Comparison of ENCODE assay signal across 11 cellular contexts in the genomic region with DNA sequence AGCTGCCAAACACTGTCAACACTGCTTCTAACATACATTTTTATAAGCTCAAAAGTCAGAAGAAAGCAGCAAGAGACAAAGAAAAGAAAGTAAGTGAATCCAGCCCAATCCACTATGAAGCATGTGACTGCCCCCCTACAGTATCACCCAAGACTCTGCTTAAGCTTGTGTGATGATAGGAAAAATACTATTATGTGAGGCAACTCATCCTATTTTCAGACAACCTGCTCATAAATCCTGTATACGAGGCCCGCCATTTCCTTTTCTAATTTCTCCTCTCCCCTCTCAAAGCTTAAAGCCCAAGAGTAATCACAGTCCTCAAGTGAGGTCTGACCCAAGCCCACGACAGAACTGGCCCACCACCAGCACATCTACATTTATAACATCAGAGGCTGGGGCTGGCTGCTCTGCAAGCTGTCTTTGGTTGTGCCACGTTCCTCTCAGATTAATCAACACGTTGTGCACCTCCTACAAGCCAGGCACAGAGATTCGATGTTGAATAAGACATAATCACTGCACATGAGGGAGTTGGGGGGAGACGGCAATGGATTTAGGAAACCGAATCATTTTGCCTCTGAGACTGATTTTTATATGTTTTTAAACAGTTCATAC. TPM values are rescaled to one million over a fixed set of nuclear protein-coding genes. Genes with fewer than 3 reads are reported as not detected.
DNase-seq lines count a peak whose midpoint lies in the region; TF ChIP-seq lines count a peak whose summit lies in the region.
"Had no signal": no experiment of that assay in that cellular context is flagged by ENCODE, and none has a peak within 500 bp of the region (broad histone marks: within the 10 kb centered on the region; RNA-seq: fewer than 3 reads in every experiment).

No MANE protein-coding gene starts in this region.

- H3K4me1 ChIP-seq in Peyer's patch = peaks cover 0 to 4% (median 0%) of the 10 kb centered on the region in 4 donors
- peaks cover 3 to 54% (median 8%) of the 10 kb centered on the region in 3 donors for H3K4me1 ChIP-seq in esophagus squamous epithelium
- H3K4me1 ChIP-seq in mucosa of stomach (ENCODE audit: control insufficient read depth, insufficient read depth, low read length) = no peaks in the 10 kb centered on the region
- H3K4me1 ChIP-seq in thyroid gland = peaks cover 0 to 3% of the 10 kb centered on the region in 2 donors

- no peak for TF ChIP-seq POLR2A in Peyer's patch (IDR thresholded peaks at IDR 0.05)
- TF ChIP-seq POLR2A in esophagus squamous epithelium (IDR thresholded peaks at IDR 0.05) = no peak
- TF ChIP-seq POLR2A in thyroid gland (IDR thresholded peaks at IDR 0.05) = no peak

- intact Hi-C loops in esophagus squamous epithelium (cut with DNase I) = no loop called here
- intact Hi-C loops in thyroid gland (cut with DNase I) = no loop called here

- H3K27me3 ChIP-seq in Peyer's patch (no peaks in the 10 kb centered on the region), esophagus squamous epithelium (no peaks in the 10 kb centered on the region), mucosa of stomach (ENCODE audit: control insufficient read depth, insufficient read depth, low read length) (no peaks in the 10 kb centered on the region), thyroid gland (no peaks in the 10 kb centered on the region)
- H3K27me3 ChIP-seq: body of pancreas, pancreas had no signal

- peak overlapping the region; percentile 2 for H3K9ac ChIP-seq in mucosa of stomach (ENCODE audit: low read length)

- H3K9me3 ChIP-seq in Peyer's patch (no peaks in the 10 kb centered on the region), esophagus squamous epithelium (peaks cover 0 to 5% (median 0%) of the 10 kb centered on the region in 3 donors), mucosa of stomach (ENCODE audit: control insufficient read depth, low read length) (no peaks in the 10 kb centered on the region), thyroid gland (no peaks in the 10 kb centered on the region)
- H3K9me3 ChIP-seq: body of pancreas, pancreas had no signal

- no peak for DNase-seq in Peyer's patch
- DNase-seq in esophagus squamous epithelium (lab: John Stamatoyannopoulos, UW) = no peak
- DNase-seq in thyroid gland = no peak
- no peak for DNase-seq in NCI-H2081 (lab: John Stamatoyannopoulos, UW)
- no peak for DNase-seq in middle frontal gyrus (ENCODE audit: extremely low spot score, low spot score)
- DNase-seq in activated CD4-positive, alpha-beta T cell treated with anti-CD3 and anti-CD28 coated beads for 4 hours = no peak
- DNase-seq: body of pancreas, NCI-H2081 treated with DMSO at 0.1 percent for 48 hours, pancreas had no signal

- WGBS in esophagus squamous epithelium, 2 donors = 49 to 51% methylated on average over 8 of the region's 8 CpGs
- WGBS in thyroid gland, 2 donors = 74 to 77% methylated on average over 8 of the region's 8 CpGs

- peak overlapping the region; percentile 32 to 64 (median 52) for H3K27ac ChIP-seq in Peyer's patch
- peak overlapping the region; percentile 53 to 88 (median 84) for H3K27ac ChIP-seq in esophagus squamous epithelium
- H3K27ac ChIP-seq in thyroid gland = peak overlapping the region; percentile 5 to 65 (median 26)
- H3K27ac ChIP-seq: body of pancreas, pancreas had no signal

- H3K36me3 ChIP-seq in Peyer's patch (no peaks in the 10 kb centered on the region), esophagus squamous epithelium (no peaks in the 10 kb centered on the region), mucosa of stomach (ENCODE audit: control insufficient read depth, insufficient read depth, low read length) (no peaks in the 10 kb centered on the region), thyroid gland (no peaks in the 10 kb centered on the region)
- H3K36me3 ChIP-seq: pancreas had no signal

- H3K4me3 ChIP-seq in Peyer's patch (no peak overlapping the region), esophagus squamous epithelium (peak overlapping the region in 2 of 4 donors; percentile 22 to 43), mucosa of stomach (ENCODE audit: low read length) (no peak overlapping the region), thyroid gland (replicated peaks in 1 of 3) (peak overlapping the region in 1 of 3 donors; percentile 7)
- H3K4me3 ChIP-seq: body of pancreas, pancreas had no signal

- TF ChIP-seq CTCF in Peyer's patch (IDR thresholded peaks at IDR 0.05) (no peak), esophagus squamous epithelium (IDR thresholded peaks at IDR 0.05) (no peak), thyroid gland (IDR thresholded peaks at IDR 0.05) (no peak)

RNA-seq across cellular contexts. Expression of gene USP31, which starts 16.2 kb away (rescaled TPM):
- 10 to 100 TPM in 2 of 4 donors, 1 to 10 TPM in 2; 6.3 to 12.4 (median 10.5) TPM for total RNA-seq in Peyer's patch
- total RNA-seq in esophagus squamous epithelium = 10 to 100 TPM in 2 of 4 donors, 1 to 10 TPM in 2; 7.8 to 29.9 (median 11.0) TPM
- total RNA-seq in thyroid gland = 10 to 100 TPM; 10.0 to 18.2 (median 13.2) TPM

RNA-seq across cellular contexts. Expression of gene SCNN1G, which starts 49.5 kb away (rescaled TPM):
- total RNA-seq in Peyer's patch (1 to 10 TPM in 2 of 4 donors, under 1 TPM in 1, not detected in 1; 0.54 to 2.6 (median 1.4) TPM), esophagus squamous epithelium (10 to 100 TPM in 1 of 4 donors, 1 to 10 TPM in 3; 5.0 to 10.8 (median 7.0) TPM), thyroid gland (1 to 10 TPM; 3.4 to 6.5 (median 5.6) TPM)
- total RNA-seq: HT-29 had no signal

Comparison
In these comparisons a context has a peak if more than half of its experiments do, and no peak if none do; other contexts are left out.
1. H3K27ac ChIP-seq: peak in every context shown above with its lines; median percentile 84 in esophagus squamous epithelium; 52 in Peyer's patch; 26 in thyroid gland.